ENCODE assay signal across 16 cellular contexts in the genomic region with DNA sequence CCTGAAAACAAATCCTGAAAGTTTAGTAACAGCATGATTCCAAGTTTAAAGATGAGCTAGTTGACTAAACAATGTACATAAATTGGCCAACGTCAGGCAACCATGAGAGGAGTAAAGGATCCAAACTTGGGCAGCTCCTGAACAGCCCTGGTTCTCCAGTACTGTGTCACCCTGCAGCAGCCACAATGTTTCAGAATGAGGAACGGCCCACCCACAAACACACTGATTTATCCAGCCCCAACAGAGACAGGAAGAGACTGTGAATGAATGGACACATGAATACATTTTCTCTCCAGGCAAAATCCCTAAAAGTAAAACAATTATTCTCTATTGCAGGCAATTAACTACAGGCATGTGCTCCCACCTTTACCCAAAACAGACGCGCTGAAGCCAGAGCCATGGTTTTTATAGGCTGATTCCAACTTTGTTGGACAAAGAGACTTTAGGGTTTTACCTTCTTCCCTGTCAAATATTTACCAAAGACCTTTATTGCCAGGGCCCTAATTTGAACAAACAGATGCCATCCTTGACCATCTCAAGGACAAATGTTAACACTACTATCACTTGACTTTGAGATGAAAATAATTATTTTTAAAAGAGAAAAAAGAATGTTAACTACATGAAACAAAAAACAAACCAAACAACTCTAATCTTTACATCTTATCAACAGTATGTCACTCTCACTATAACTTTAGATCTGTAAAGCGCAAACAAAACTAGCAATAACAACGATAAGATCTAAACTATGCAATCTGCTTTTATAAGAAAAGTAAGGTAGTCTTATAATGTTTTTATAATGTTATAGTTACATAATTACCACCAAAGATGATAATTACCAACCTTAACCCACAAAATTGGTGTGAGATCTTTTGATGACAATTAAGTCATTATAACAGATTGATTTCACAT. TPM values are rescaled to one million over a fixed set of nuclear protein-coding genes. Genes with fewer than 3 reads are reported as not detected.
DNase-seq lines count a peak whose midpoint lies in the region; ATAC-seq and TF ChIP-seq lines count a peak whose summit lies in the region.
"Had no signal": no experiment of that assay in that cellular context is flagged by ENCODE, and none has a peak within 500 bp of the region (broad histone marks: within the 10 kb centered on the region; RNA-seq: fewer than 3 reads in every experiment).

No MANE protein-coding gene starts in this region.

- H3K4me1 Mint-ChIP-seq in chondrocyte (ENCODE audit: low read depth) = peaks cover 62% of the 10 kb centered on the region
- H3K4me1 Mint-ChIP-seq in nephron = peaks cover 49% of the 10 kb centered on the region
- H3K4me1 Mint-ChIP-seq in progenitor cell of endocrine pancreas (ENCODE audit: low read depth) = peaks cover 5% of the 10 kb centered on the region
- H3K4me1 Mint-ChIP-seq: activated T-helper 17 cell treated with anti-CD3 and anti-CD28 coated beads, Interleukin-2, amount 50 U/mL, for 72 hours; immature natural killer cell had no signal

- peak overlapping the region; percentile 82 for H3K27ac Mint-ChIP-seq in chondrocyte (ENCODE audit: unreplicated experiment)
- H3K27ac Mint-ChIP-seq in nephron = peak overlapping the region; percentile 34 to 60 (median 35)
- no peak overlapping the region for H3K27ac Mint-ChIP-seq in progenitor cell of endocrine pancreas
- H3K27ac Mint-ChIP-seq: activated T-helper 17 cell treated with anti-CD3 and anti-CD28 coated beads, Interleukin-2, amount 50 U/mL, for 72 hours; immature natural killer cell had no signal

- H3K36me3 Mint-ChIP-seq in chondrocyte (ENCODE audit: low read depth) (no peaks in the 10 kb centered on the region), nephron (ENCODE audit: low read depth) (peaks cover 10% of the 10 kb centered on the region), progenitor cell of endocrine pancreas (ENCODE audit: insufficient read depth) (peaks cover 3% of the 10 kb centered on the region)
- H3K36me3 Mint-ChIP-seq: immature natural killer cell had no signal

- H3K27me3 Mint-ChIP-seq in chondrocyte (ENCODE audit: low read depth) (no peaks in the 10 kb centered on the region), nephron (ENCODE audit: low read depth) (no peaks in the 10 kb centered on the region), progenitor cell of endocrine pancreas (no peaks in the 10 kb centered on the region)

- DNase-seq in CD1c-positive myeloid dendritic cell (ENCODE audit: extremely low spot score) = peak; percentile 13
- peak; percentile 85 for DNase-seq in NCI-H146 treated with DMSO at 0.1 percent for 48 hours (lab: John Stamatoyannopoulos, UW; ENCODE audit: unreplicated experiment)
- no peak for DNase-seq in chondrocyte (ENCODE audit: low spot score)
- DNase-seq in activated CD4-positive, alpha-beta T cell treated with anti-CD3 and anti-CD28 coated beads, Interleukin-2, amount 50 U/mL, for 1 hour = no peak
- DNase-seq in progenitor cell of endocrine pancreas (ENCODE audit: low spot score, unreplicated experiment) = no peak
- no peak for DNase-seq in RKO (ENCODE audit: low spot score)
- DNase-seq: adrenal gland; immature natural killer cell; mesendoderm; NCI-H1105; NCI-H2171 treated with DMSO at 0.1 percent for 48 hours; stimulated activated CD4-positive, alpha-beta T cell treated with anti-CD3 and anti-CD28 coated beads, Interleukin-4, amount 100 ng/mL, for 4 hours; trophoblast cell had no signal

- TF ChIP-seq CTCF in chondrocyte (IDR thresholded peaks at IDR 0.05) (no peak), nephron (IDR thresholded peaks at IDR 0.05; ENCODE audit: unreplicated experiment in 3 of 3) (no peak), progenitor cell of endocrine pancreas (IDR thresholded peaks at IDR 0.05; ENCODE audit: unreplicated experiment) (no peak)

- H3K4me3 Mint-ChIP-seq in chondrocyte (ENCODE audit: unreplicated experiment) (no peak overlapping the region), nephron (no peak overlapping the region), progenitor cell of endocrine pancreas (ENCODE audit: low read depth) (no peak overlapping the region)
- H3K4me3 Mint-ChIP-seq: activated T-helper 17 cell treated with anti-CD3 and anti-CD28 coated beads, Interleukin-2, amount 50 U/mL, for 72 hours; immature natural killer cell had no signal

- ATAC-seq in GM18868 (IDR thresholded peaks at IDR 0.05; ENCODE audit: unreplicated experiment) = no peak
- ATAC-seq: activated T-helper 17 cell treated with anti-CD3 and anti-CD28 coated beads, Interleukin-2, amount 50 U/mL, for 72 hours had no signal

- H3K9me3 Mint-ChIP-seq in chondrocyte (ENCODE audit: low read depth) (no peaks in the 10 kb centered on the region), nephron (no peaks in the 10 kb centered on the region), progenitor cell of endocrine pancreas (ENCODE audit: low read depth) (no peaks in the 10 kb centered on the region)
- H3K9me3 Mint-ChIP-seq: activated T-helper 17 cell treated with anti-CD3 and anti-CD28 coated beads, Interleukin-2, amount 50 U/mL, for 72 hours; immature natural killer cell had no signal

RNA-seq across cellular contexts. Expression of a gene that starts 22.9 kb away (rescaled TPM):
- total RNA-seq in chondrocyte = 11.5 to 14.2 TPM (median 12.8 TPM) in 3 replicates
- 17.3 and 20.3 TPM in 2 replicates for total RNA-seq in progenitor cell of endocrine pancreas

Comparison
In these comparisons a context has a peak if more than half of its experiments do, and no peak if none do; other contexts are left out.
1. DNase-seq: peak in CD1c-positive myeloid dendritic cell (single experiment) and NCI-H146 treated with DMSO at 0.1 percent for 48 hours (single experiment); none in chondrocyte (single experiment), activated CD4-positive, alpha-beta T cell treated with anti-CD3 and anti-CD28 coated beads, Interleukin-2, amount 50 U/mL, for 1 hour (single experiment), progenitor cell of endocrine pancreas (single experiment) and RKO (single experiment).